ENCODE assay signal across 10 cellular contexts in the genomic region with DNA sequence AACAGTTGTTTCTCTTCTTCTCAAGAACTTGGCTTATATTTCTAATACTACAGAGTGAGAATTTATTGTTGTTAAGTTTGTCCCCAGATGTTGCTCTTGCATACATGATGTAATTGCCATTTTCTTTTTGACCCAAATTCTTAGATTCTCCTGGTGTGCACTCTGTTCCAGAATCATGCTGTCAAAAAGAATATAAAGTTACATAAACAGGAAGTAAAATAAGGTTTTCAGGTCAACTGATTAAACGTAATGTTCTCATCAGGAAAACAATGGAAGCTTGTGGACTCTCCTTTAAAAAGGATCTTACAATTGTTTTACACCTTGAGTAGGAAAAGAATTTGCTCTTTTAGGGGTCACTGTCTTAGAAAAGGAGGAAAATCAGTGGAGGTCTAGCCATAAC.
DNase-seq lines count a peak whose midpoint lies in the region; ATAC-seq and TF ChIP-seq lines count a peak whose summit lies in the region.
"Had no signal": no experiment of that assay in that cellular context is flagged by ENCODE, and none has a peak within 500 bp of the region (broad histone marks: within the 10 kb centered on the region; RNA-seq: fewer than 3 reads in every experiment).

No MANE protein-coding gene starts in this region.

- POLR2A ChIA-PET in Caco-2 (lab: Charles Lee): no interaction called here

- H3K9me3 Mint-ChIP-seq in chondrocyte (ENCODE audit: low read depth) (peaks cover 2% of the 10 kb centered on the region), naive B cell (peaks cover 0 to 2% (median 0%) of the 10 kb centered on the region in 7 donors), Caco-2 (ENCODE audit: unreplicated experiment) (no peaks in the 10 kb centered on the region)

- TF ChIP-seq POLR2A in heart left ventricle (IDR thresholded peaks at IDR 0.05) (no peak), vagina (IDR thresholded peaks at IDR 0.05) (no peak)

- H3K9me3 ChIP-seq in heart left ventricle (no peaks in the 10 kb centered on the region), vagina (no peaks in the 10 kb centered on the region), Caco-2 (no peaks in the 10 kb centered on the region)

- in situ Hi-C loops in GM13977 (cut with MboI; ENCODE audit: low pct_unique_long_range_greater_than_20kb, low sequenced_read_pairs, unreplicated experiment): no loop called here

- peaks cover 0 to 34% (median 19%) of the 10 kb centered on the region in 12 donors for H3K4me1 ChIP-seq in heart left ventricle
- H3K4me1 ChIP-seq in vagina: peaks cover 20% of the 10 kb centered on the region
- H3K4me1 ChIP-seq in Caco-2: no peaks in the 10 kb centered on the region

- H3K4me3 Mint-ChIP-seq in chondrocyte (ENCODE audit: unreplicated experiment): no peak overlapping the region
- H3K4me3 Mint-ChIP-seq in naive B cell: peak overlapping the region in 3 of 8 donors; percentile 62 to 82 (median 75)
- H3K4me3 Mint-ChIP-seq in Caco-2 (ENCODE audit: unreplicated experiment): no peak overlapping the region

- H3K4me1 Mint-ChIP-seq in chondrocyte (ENCODE audit: low read depth) (peaks cover 36% of the 10 kb centered on the region), naive B cell (peaks cover 21 to 35% (median 31%) of the 10 kb centered on the region in 3 donors), Caco-2 (ENCODE audit: low read depth, unreplicated experiment) (no peaks in the 10 kb centered on the region)

- H3K27me3 ChIP-seq in heart left ventricle (no peaks in the 10 kb centered on the region), vagina (no peaks in the 10 kb centered on the region), Caco-2 (replicated peaks; ENCODE audit: control insufficient read depth, insufficient read depth, low read length) (no peaks in the 10 kb centered on the region)

- CTCF ChIA-PET in Caco-2 (lab: Charles Lee): no interaction called here

- BruUV-seq in Caco-2 (replicated peaks; lab: Mats Ljungman, UMichigan): no TSS peak

- H3K36me3 Mint-ChIP-seq in chondrocyte (ENCODE audit: low read depth): peaks cover 19% of the 10 kb centered on the region
- peaks cover 22 to 29% of the 10 kb centered on the region in 2 donors for H3K36me3 Mint-ChIP-seq in naive B cell
- peaks cover 20% of the 10 kb centered on the region for H3K36me3 Mint-ChIP-seq in Caco-2 (ENCODE audit: insufficient read depth, unreplicated experiment)

- H3K36me3 ChIP-seq in heart left ventricle: peaks cover 0 to 42% (median 30%) of the 10 kb centered on the region in 9 donors
- H3K36me3 ChIP-seq in vagina: no peaks in the 10 kb centered on the region
- no peaks in the 10 kb centered on the region; the same call in 1 of the 2 replicates for H3K36me3 ChIP-seq in Caco-2 (ENCODE audit: control insufficient read depth, insufficient read depth, low read length)

- DNase-seq in heart left ventricle (no peak), cardiac septum (ENCODE audit: low spot score) (no peak), chondrocyte (ENCODE audit: low spot score) (no peak), naive B cell (no peak), vagina (ENCODE audit: extremely low spot score in 2 of 2) (no peak), midbrain (lab: John Stamatoyannopoulos, UW) (no peak), Caco-2 (no peak), GM13977 (ENCODE audit: low spot score) (no peak)
- DNase-seq: DMS153, Karpas-422 had no signal

- peak overlapping the region; percentile 88 for H3K27ac Mint-ChIP-seq in chondrocyte (ENCODE audit: unreplicated experiment)
- H3K27ac Mint-ChIP-seq in naive B cell: peak overlapping the region; percentile 42 to 93 (median 90)
- H3K27ac Mint-ChIP-seq in Caco-2 (ENCODE audit: unreplicated experiment): no peak overlapping the region

- TF ChIP-seq CTCF in heart left ventricle (IDR thresholded peaks at IDR 0.05): no peak
- no peak for TF ChIP-seq CTCF in chondrocyte (IDR thresholded peaks at IDR 0.05)
- no peak for TF ChIP-seq CTCF in vagina (IDR thresholded peaks at IDR 0.05)
- TF ChIP-seq CTCF in Caco-2 (IDR thresholded peaks at IDR 0.05; ENCODE audit: insufficient read depth in 1 of 2, low read depth in 1 of 2, low read length in 1 of 2, severe bottlenecking in 1 of 2, unreplicated experiment in 1 of 2): no peak
- TF ChIP-seq CTCF in GM13977 (IDR thresholded peaks at IDR 0.05; ENCODE audit: extremely low read depth, insufficient read depth, missing control alignments): no peak

- ATAC-seq in heart left ventricle (peak in 3 of 4 donors; percentile 32 to 34 (median 33)), naive B cell (ENCODE audit: low read depth in 2 of 2) (no peak)

- intact Hi-C loops in heart left ventricle (cut with DNase I): loop anchor here in 2 of 10 donors (5.0 to 10.0 kb wide), 3 partner anchors 120 to 183 kb away; a partner anchor contains a TSS
- intact Hi-C loops in cardiac septum (cut with DNase I): no loop called here
- intact Hi-C loops in vagina (cut with DNase I): no loop called here
- intact Hi-C loops in Caco-2 (cut with micrococcal nuclease; ENCODE audit: unreplicated experiment): no loop called here

- H3K27ac ChIP-seq in heart left ventricle (peak overlapping the region in 11 of 12 donors; percentile 6 to 89 (median 71)), vagina (peak overlapping the region; percentile 72)

- WGBS in heart left ventricle, 4 donors: 16 to 37% (median 18%) methylated on average over 1 of the region's 1 CpG

- H3K4me3 ChIP-seq in heart left ventricle (peak overlapping the region in 1 of 12 donors; percentile 40), vagina (no peak overlapping the region), Caco-2 (ENCODE audit: low read depth, low read length) (no peak overlapping the region)

- no peaks in the 10 kb centered on the region for H3K27me3 Mint-ChIP-seq in chondrocyte (ENCODE audit: low read depth)
- H3K27me3 Mint-ChIP-seq in naive B cell: no peaks in the 10 kb centered on the region
- H3K27me3 Mint-ChIP-seq in Caco-2 (ENCODE audit: insufficient read depth, unreplicated experiment): no peaks in the 10 kb centered on the region

Comparison
In these comparisons a context has a peak if more than half of its experiments do, and no peak if none do; other contexts are left out.
1. ATAC-seq: peak in heart left ventricle (3 of 4); none in naive B cell (0 of 2).